10 cellular contexts compared by ENCODE assay signal in genomic region chr17:41813699-41814124, GRCh38. TPM values are rescaled to one million over a fixed set of nuclear protein-coding genes. Genes with fewer than 3 reads are reported as not detected.
DNase-seq lines count a peak whose midpoint lies in the region; ATAC-seq, FAIRE-seq and TF ChIP-seq lines count a peak whose summit lies in the region.
"Had no signal": no experiment of that assay in that cellular context is flagged by ENCODE, and none has a peak within 500 bp of the region (broad histone marks: within the 10 kb centered on the region; RNA-seq: fewer than 3 reads in every experiment).

No MANE protein-coding gene starts in this region.

- no peak for FAIRE-seq in GM12892 (lab: Jason Lieb, UNC)

- H3K27me3 ChIP-seq in HUES6 (ENCODE audit: control insufficient read depth, insufficient read depth, low read length): peaks cover 11% of the 10 kb centered on the region

- no peaks in the 10 kb centered on the region for H3K9me3 ChIP-seq in HUES6 (ENCODE audit: control insufficient read depth, insufficient read depth, low read depth, low read length)

- DNase-seq in AG10803 (ENCODE audit: low read depth) (no peak), GM12892 (ENCODE audit: insufficient read length) (no peak), glomerular visceral epithelial cell (ENCODE audit: extremely low spot score) (no peak), NCI-H345 treated with DMSO at 0.1 percent for 48 hours (lab: John Stamatoyannopoulos, UW; ENCODE audit: unreplicated experiment) (no peak)
- no peak for DNase-seq in effector memory CD8-positive, alpha-beta T cell
- no peak for DNase-seq in natural killer cell treated with Interleukin-12 subunit alpha and Interleukin-12 subunit beta and Interleukin-15 and Interleukin-18, amount 100 ng/mL, for 72 hours (ENCODE audit: low spot score)
- DNase-seq: DND-41, NCI-H187 treated with DMSO at 0.1 percent for 48 hours had no signal

- no peak for TF ChIP-seq CTCF in AG10803 (conservative IDR thresholded peaks at IDR 0.05; ENCODE audit: low read length)

- peaks cover 25% of the 10 kb centered on the region for H3K36me3 ChIP-seq in HUES6 (ENCODE audit: control insufficient read depth, insufficient read depth, low read length)

- H3K4me1 Mint-ChIP-seq in effector memory CD8-positive, alpha-beta T cell (ENCODE audit: low read depth in 2 of 2): peaks cover 23 to 29% of the 10 kb centered on the region in 2 donors
- peaks cover 13 to 20% of the 10 kb centered on the region in 2 donors for H3K4me1 Mint-ChIP-seq in natural killer cell treated with Interleukin-12 subunit alpha and Interleukin-12 subunit beta and Interleukin-15 and Interleukin-18, amount 100 ng/mL, for 72 hours (ENCODE audit: low read depth in 2 of 2)

- TF ChIP-seq POLR2A in GM12892 (IDR thresholded peaks at IDR 0.05; ENCODE audit: low read depth, low read length): no peak

- H3K27ac ChIP-seq in HUES6 (ENCODE audit: low read depth, low read length): no peak overlapping the region

- H3K4me3 ChIP-seq in AG10803 (ENCODE audit: low read length) (peak overlapping the region; percentile 90), HUES6 (ENCODE audit: low read depth, low read length) (peak overlapping the region; percentile 79)

- H3K4me1 ChIP-seq in HUES6 (ENCODE audit: control insufficient read depth, insufficient read depth, low read length): peaks cover 12% of the 10 kb centered on the region; the same call in 1 of the 2 replicates

- H3K27ac Mint-ChIP-seq in effector memory CD8-positive, alpha-beta T cell: no peak overlapping the region
- peak overlapping the region; percentile 18 to 21 for H3K27ac Mint-ChIP-seq in natural killer cell treated with Interleukin-12 subunit alpha and Interleukin-12 subunit beta and Interleukin-15 and Interleukin-18, amount 100 ng/mL, for 72 hours

- peaks cover 11% of the 10 kb centered on the region for H3K36me3 Mint-ChIP-seq in effector memory CD8-positive, alpha-beta T cell (ENCODE audit: insufficient read depth)
- H3K36me3 Mint-ChIP-seq in natural killer cell treated with Interleukin-12 subunit alpha and Interleukin-12 subunit beta and Interleukin-15 and Interleukin-18, amount 100 ng/mL, for 72 hours: no peaks in the 10 kb centered on the region

- H3K4me3 Mint-ChIP-seq in effector memory CD8-positive, alpha-beta T cell: peak overlapping the region; percentile 96 to 98
- peak overlapping the region; percentile 74 for H3K4me3 Mint-ChIP-seq in natural killer cell treated with Interleukin-12 subunit alpha and Interleukin-12 subunit beta and Interleukin-15 and Interleukin-18, amount 100 ng/mL, for 72 hours

- H3K9me3 Mint-ChIP-seq in effector memory CD8-positive, alpha-beta T cell: no peaks in the 10 kb centered on the region
- no peaks in the 10 kb centered on the region for H3K9me3 Mint-ChIP-seq in natural killer cell treated with Interleukin-12 subunit alpha and Interleukin-12 subunit beta and Interleukin-15 and Interleukin-18, amount 100 ng/mL, for 72 hours

- H3K9ac ChIP-seq in HUES6 (ENCODE audit: low read length): peak overlapping the region; percentile 71

- peaks cover 8 to 9% of the 10 kb centered on the region in 2 donors for H3K27me3 Mint-ChIP-seq in effector memory CD8-positive, alpha-beta T cell
- H3K27me3 Mint-ChIP-seq in natural killer cell treated with Interleukin-12 subunit alpha and Interleukin-12 subunit beta and Interleukin-15 and Interleukin-18, amount 100 ng/mL, for 72 hours: no peaks in the 10 kb centered on the region

- ATAC-seq in effector memory CD8-positive, alpha-beta T cell (replicated peaks): no peak
- ATAC-seq in natural killer cell treated with Interleukin-12 subunit alpha and Interleukin-12 subunit beta and Interleukin-15 and Interleukin-18, amount 100 ng/mL, for 72 hours: no peak
- no peak for ATAC-seq in GM19455 (IDR thresholded peaks at IDR 0.05; ENCODE audit: unreplicated experiment)

RNA-seq across cellular contexts. Expression of gene FKBP10, which starts 0.9 kb away (rescaled TPM):
- total RNA-seq in natural killer cell treated with Interleukin-12 subunit alpha and Interleukin-12 subunit beta and Interleukin-15 and Interleukin-18, amount 100 ng/mL, for 72 hours: under 1 TPM; 0.64 to 0.74 TPM
- 2.7 TPM for polyA plus RNA-seq in GM12892 (2012; ENCODE audit: missing spikeins)

RNA-seq across cellular contexts. Expression of gene P3H4, which starts 2.0 kb away (rescaled TPM):
- 1 to 10 TPM; 1.8 to 5.2 TPM for total RNA-seq in natural killer cell treated with Interleukin-12 subunit alpha and Interleukin-12 subunit beta and Interleukin-15 and Interleukin-18, amount 100 ng/mL, for 72 hours
- 0.19 TPM for polyA plus RNA-seq in GM12892 (2012; ENCODE audit: missing spikeins)

RNA-seq across cellular contexts. Expression of gene NT5C3B, which starts 22.3 kb away (rescaled TPM):
- total RNA-seq in natural killer cell treated with Interleukin-12 subunit alpha and Interleukin-12 subunit beta and Interleukin-15 and Interleukin-18, amount 100 ng/mL, for 72 hours: 10 to 100 TPM; 18.8 to 49.4 TPM
- 36.0 TPM for polyA plus RNA-seq in GM12892 (2012; ENCODE audit: missing spikeins)

RNA-seq across cellular contexts. Expression of gene KLHL10, which starts 23.9 kb away (rescaled TPM):
- total RNA-seq in natural killer cell treated with Interleukin-12 subunit alpha and Interleukin-12 subunit beta and Interleukin-15 and Interleukin-18, amount 100 ng/mL, for 72 hours: not detected
- not detected for polyA plus RNA-seq in GM12892 (2012; ENCODE audit: missing spikeins)

RNA-seq across cellular contexts. Expression of gene JUP, which starts 27.2 kb away (rescaled TPM):
- total RNA-seq in natural killer cell treated with Interleukin-12 subunit alpha and Interleukin-12 subunit beta and Interleukin-15 and Interleukin-18, amount 100 ng/mL, for 72 hours: 1 to 10 TPM in 1 of 2 donors, under 1 TPM in 1; 0.14 to 1.0 TPM
- polyA plus RNA-seq in GM12892 (2012; ENCODE audit: missing spikeins): 2.3 TPM

Comparison
In these comparisons a context has a peak if more than half of its experiments do, and no peak if none do; other contexts are left out.
1. H3K27ac Mint-ChIP-seq: peak in natural killer cell treated with Interleukin-12 subunit alpha and Interleukin-12 subunit beta and Interleukin-15 and Interleukin-18, amount 100 ng/mL, for 72 hours (2 of 2); none in effector memory CD8-positive, alpha-beta T cell (0 of 2).